In the genomic region with DNA sequence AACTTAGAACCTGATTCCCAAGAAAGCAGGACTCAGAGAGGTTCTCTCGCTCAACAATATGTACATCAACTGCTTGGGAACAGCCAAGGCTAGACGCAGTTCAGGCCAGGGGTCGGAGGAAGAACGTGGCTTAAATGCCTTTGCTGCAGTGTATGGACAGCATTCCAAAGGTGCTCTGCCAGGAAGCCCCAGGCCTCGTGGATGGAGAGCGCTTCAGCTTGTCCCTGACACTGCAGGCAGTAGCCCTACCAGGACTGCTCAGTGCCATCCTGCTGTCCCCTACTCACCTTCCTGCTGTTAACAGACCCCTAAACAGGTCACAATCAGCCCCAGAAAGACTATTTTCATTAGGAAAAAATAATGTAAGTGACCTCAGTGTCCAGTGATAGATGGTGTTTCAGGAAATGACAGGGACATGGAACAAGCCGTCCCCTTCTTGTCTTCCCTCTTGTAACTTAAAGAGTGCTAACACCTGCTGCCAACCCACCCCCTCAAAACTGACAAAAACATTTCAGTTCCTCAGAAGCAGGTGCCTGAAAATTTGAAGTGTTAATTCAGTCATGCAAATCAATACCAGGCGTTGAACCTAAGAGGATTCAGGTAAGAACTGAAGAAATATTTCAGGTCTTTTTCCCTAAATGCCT, we compare ENCODE assay signal across 9 cellular contexts. TPM values are rescaled to one million over a fixed set of nuclear protein-coding genes. Genes with fewer than 3 reads are reported as not detected.
DNase-seq lines count a peak whose midpoint lies in the region; ATAC-seq and TF ChIP-seq lines count a peak whose summit lies in the region.
"Had no signal": no experiment of that assay in that cellular context is flagged by ENCODE, and none has a peak within 500 bp of the region (broad histone marks: within the 10 kb centered on the region; RNA-seq: fewer than 3 reads in every experiment).

No MANE protein-coding gene starts in this region.

- no peaks in the 10 kb centered on the region for H4K20me1 ChIP-seq in BLaER1
- no peaks in the 10 kb centered on the region for H4K20me1 ChIP-seq in fibroblast of lung (ENCODE audit: control insufficient read depth, extremely low read depth, insufficient read depth, low read length)

- H3K4me1 Mint-ChIP-seq in CD8-positive, alpha-beta memory T cell: peaks cover 19 to 27% (median 26%) of the 10 kb centered on the region in 3 donors

- peaks cover 98% of the 10 kb centered on the region for H3K79me2 ChIP-seq in fibroblast of lung (ENCODE audit: control insufficient read depth, insufficient read depth, low read length)

- H3K36me3 Mint-ChIP-seq in CD8-positive, alpha-beta memory T cell: peaks cover 17 to 29% (median 23%) of the 10 kb centered on the region in 3 donors

- H3K4me1 ChIP-seq in BLaER1 (peaks cover 37% of the 10 kb centered on the region), fibroblast of lung (ENCODE audit: control insufficient read depth, extremely low read depth, insufficient read depth, low read length) (peaks cover 49% of the 10 kb centered on the region)
- peaks cover 7% of the 10 kb centered on the region for H3K4me1 ChIP-seq in CD8-positive, alpha-beta memory T cell (ENCODE audit: insufficient read depth, low read length)

- H3K9ac ChIP-seq in BLaER1: peak overlapping the region; percentile 20; the same call in 1 of the 2 replicates
- H3K9ac ChIP-seq in fibroblast of lung (ENCODE audit: insufficient read depth, low read length): no peak overlapping the region

- no peak overlapping the region for H3K4me3 Mint-ChIP-seq in CD8-positive, alpha-beta memory T cell
- H3K4me3 Mint-ChIP-seq: T-helper 1 cell treated with Interleukin-12 subunit alpha and Interleukin-12 subunit beta and Interleukin-4 antibody, amounts not matched to agents 30 μg/mL and 1 μg/mL, for 36 hours had no signal

- H3K9me3 Mint-ChIP-seq in CD8-positive, alpha-beta memory T cell: peaks cover 0 to 9% (median 7%) of the 10 kb centered on the region in 5 donors

- peak in 1 of 2 donors; percentile 55 for DNase-seq in fibroblast of lung (ENCODE audit: low read depth in 2 of 2)
- DNase-seq in NCI-H446 treated with DMSO at 0.1 percent for 48 hours (lab: John Stamatoyannopoulos, UW): no peak
- no peak for DNase-seq in NCI-H524 treated with DMSO at 0.1 percent for 48 hours (lab: John Stamatoyannopoulos, UW)
- no peak for DNase-seq in CD8-positive, alpha-beta memory T cell
- no peak for DNase-seq in DMS153 treated with DMSO at 0.1 percent for 48 hours (lab: John Stamatoyannopoulos, UW; ENCODE audit: unreplicated experiment)

- ATAC-seq in GM19397 (IDR thresholded peaks at IDR 0.05; ENCODE audit: unreplicated experiment) (peak; percentile 50), HG03066 (IDR thresholded peaks at IDR 0.05; ENCODE audit: low read depth, unreplicated experiment) (peak; percentile 44)

- H3K4me2 ChIP-seq in BLaER1 (no peak overlapping the region), fibroblast of lung (ENCODE audit: extremely low read depth, insufficient read depth, low read length) (peak overlapping the region; percentile 26)

- POLR2A ChIA-PET in CD8-positive, alpha-beta memory T cell (lab: Charles Lee): no interaction called here

- H2AFZ ChIP-seq in fibroblast of lung (ENCODE audit: low read length): no peak overlapping the region

- CTCF ChIA-PET in CD8-positive, alpha-beta memory T cell (lab: Charles Lee): interaction anchor here (1.3 to 1.4 kb wide), 2 partner anchors 19 to 23 kb away, joined by 4 read pairs; no protein-coding TSS in a partner anchor

- no peak for TF ChIP-seq CTCF in fibroblast of lung (conservative IDR thresholded peaks at IDR 0.05 in 1 of 2, IDR thresholded peaks at IDR 0.05 in 1 of 2; ENCODE audit: low read depth in 1 of 2, low read length in 2 of 2)

- H3K4me3 ChIP-seq in BLaER1: no peak overlapping the region
- H3K4me3 ChIP-seq in fibroblast of lung (replicated peaks in 1 of 4; ENCODE audit: control extremely low read depth in 1 of 4, insufficient read depth in 1 of 4, low read depth in 3 of 4, low read length in 4 of 4): no peak overlapping the region
- H3K4me3 ChIP-seq in CD8-positive, alpha-beta memory T cell (ENCODE audit: low read length): no peak overlapping the region

- peak overlapping the region in 3 of 8 donors; percentile 7 to 33 (median 23) for H3K27ac Mint-ChIP-seq in CD8-positive, alpha-beta memory T cell

- no peak overlapping the region for H3K27ac ChIP-seq in BLaER1
- peak overlapping the region; percentile 93 for H3K27ac ChIP-seq in fibroblast of lung (ENCODE audit: insufficient read depth, low read length)
- no peak overlapping the region for H3K27ac ChIP-seq in CD8-positive, alpha-beta memory T cell (ENCODE audit: low read depth, low read length)

- H3K27me3 ChIP-seq in BLaER1 (no peaks in the 10 kb centered on the region), fibroblast of lung (ENCODE audit: control insufficient read depth, insufficient read depth, low read length) (no peaks in the 10 kb centered on the region)
- no peaks in the 10 kb centered on the region for H3K27me3 ChIP-seq in CD8-positive, alpha-beta memory T cell (ENCODE audit: insufficient read depth, low read length, poor library complexity, severe bottlenecking)

- H3K9me3 ChIP-seq in BLaER1: peaks cover 27% of the 10 kb centered on the region
- no peaks in the 10 kb centered on the region for H3K9me3 ChIP-seq in fibroblast of lung (ENCODE audit: control insufficient read depth, insufficient read depth, low read depth, low read length)
- no peaks in the 10 kb centered on the region for H3K9me3 ChIP-seq in CD8-positive, alpha-beta memory T cell (ENCODE audit: low read length)

- H3K36me3 ChIP-seq in BLaER1 (peaks cover 27% of the 10 kb centered on the region), fibroblast of lung (ENCODE audit: control insufficient read depth, insufficient read depth, low read length) (peaks cover 2% of the 10 kb centered on the region)
- H3K36me3 ChIP-seq in CD8-positive, alpha-beta memory T cell (ENCODE audit: insufficient read depth, low read length): no peaks in the 10 kb centered on the region

- H3K27me3 Mint-ChIP-seq in CD8-positive, alpha-beta memory T cell: no peaks in the 10 kb centered on the region

RNA-seq across cellular contexts. Expression of a gene that starts 16.5 kb away (rescaled TPM):
- 12.6 and 39.3 TPM in 2 replicates for total RNA-seq in fibroblast of lung
- polyA plus RNA-seq in fibroblast of lung: 57.9 and 63.7 TPM in 2 replicates
- 37.1 and 49.5 TPM in 2 replicates for polyA plus RNA-seq in fibroblast of lung (2012)
- polyA minus RNA-seq in fibroblast of lung (ENCODE audit: low replicate concordance): 96.9 and 155 TPM in 2 replicates
- total RNA-seq in CD8-positive, alpha-beta memory T cell: 10 to 100 TPM; 23.9 to 25.0 TPM
- polyA plus RNA-seq in CD8-positive, alpha-beta memory T cell: 12.5 TPM
